In the genomic region with DNA sequence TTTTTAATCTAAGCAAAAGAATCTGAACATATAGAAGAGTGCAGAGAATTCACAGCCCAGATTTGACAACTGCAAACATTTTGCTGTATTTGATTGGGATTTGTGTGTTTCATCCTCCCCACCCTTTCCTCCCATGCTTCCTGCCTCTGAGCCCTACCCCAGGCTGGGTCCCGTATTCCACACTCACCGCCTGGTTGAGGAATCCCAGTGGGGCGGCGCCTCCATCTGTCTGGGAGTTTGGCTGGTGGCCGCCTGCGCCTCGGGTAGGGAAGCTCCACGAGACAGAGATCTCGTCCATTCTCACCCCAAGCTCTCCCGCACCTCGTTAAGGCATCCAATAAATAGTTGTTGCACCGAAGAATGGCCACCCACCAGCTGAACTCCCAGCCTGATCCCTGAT, we compare ENCODE assay signal across 18 cellular contexts.
"Had no signal": no experiment of that assay in that cellular context is flagged by ENCODE, and none has a peak within 500 bp of the region (broad histone marks: within the 10 kb centered on the region; RNA-seq: fewer than 3 reads in every experiment).

No MANE protein-coding gene starts in this region.

- H3K9me3 Mint-ChIP-seq: activated naive CD4-positive, alpha-beta T cell treated with anti-CD3 and anti-CD28 coated beads, Interleukin-2, amount 10 ng/mL, durations not matched to agents 7 days and 5 days; memory B cell; nephron; stimulated activated naive CD8-positive, alpha-beta T cell treated with anti-CD3 and anti-CD28 coated beads, Interleukin-15, Interleukin-2, amounts not matched to agents 100 ng/mL and 50 ng/mL, for 24 hours had no signal

- H3K4me1 ChIP-seq: foreskin keratinocyte, pancreas, psoas muscle, right atrium auricular region, thyroid gland, upper lobe of right lung had no signal

- H3K27ac ChIP-seq: foreskin keratinocyte, hepatocyte, pancreas, psoas muscle, right atrium auricular region, thyroid gland, upper lobe of right lung had no signal

- H3K4me2 ChIP-seq: hepatocyte had no signal

- H3K9me3 ChIP-seq: pancreas, psoas muscle, right atrium auricular region, thyroid gland, upper lobe of right lung had no signal

- H3K36me3 ChIP-seq: pancreas, right atrium auricular region, thyroid gland, upper lobe of right lung had no signal

- H3K27ac Mint-ChIP-seq: activated naive CD4-positive, alpha-beta T cell treated with anti-CD3 and anti-CD28 coated beads, Interleukin-2, amount 10 ng/mL, durations not matched to agents 7 days and 5 days; memory B cell; nephron; stimulated activated naive CD8-positive, alpha-beta T cell treated with anti-CD3 and anti-CD28 coated beads, Interleukin-15, Interleukin-2, amounts not matched to agents 100 ng/mL and 50 ng/mL, for 24 hours had no signal

- DNase-seq: activated CD4-positive, alpha-beta T cell treated with anti-CD3 and anti-CD28 coated beads, Interleukin-2, amount 50 U/mL, for 4 hours; activated effector memory CD4-positive, alpha-beta T cell treated with anti-CD3 and anti-CD28 coated beads, Interleukin-2, amount 50 U/mL, for 16 hours; activated naive CD4-positive, alpha-beta T cell treated with anti-CD3 and anti-CD28 coated beads, Interleukin-2, amount 10 ng/mL, durations not matched to agents 7 days and 5 days; activated T-cell treated with anti-CD3 and anti-CD28 coated beads for 4 hours; cerebellar nuclear complex; effector CD8-positive, alpha-beta T cell; foreskin keratinocyte; pancreas; psoas muscle; stimulated activated CD4-positive, alpha-beta T cell treated with anti-CD3 and anti-CD28 coated beads, Interleukin-12 subunit alpha, Interleukin-12 subunit beta, amount 100 ng/mL, for 4 hours; T-helper 1 cell; thyroid gland; upper lobe of right lung had no signal

- H3K79me2 ChIP-seq: hepatocyte had no signal

- H2AFZ ChIP-seq: hepatocyte had no signal

- ATAC-seq: foreskin keratinocyte, pancreas, psoas muscle, upper lobe of right lung had no signal

- H3K4me3 ChIP-seq: hepatocyte, pancreas, psoas muscle, right atrium auricular region, thyroid gland, upper lobe of right lung had no signal

- H3K36me3 Mint-ChIP-seq: activated naive CD4-positive, alpha-beta T cell treated with anti-CD3 and anti-CD28 coated beads, Interleukin-2, amount 10 ng/mL, durations not matched to agents 7 days and 5 days; memory B cell had no signal

- H3K4me3 Mint-ChIP-seq: activated naive CD4-positive, alpha-beta T cell treated with anti-CD3 and anti-CD28 coated beads, Interleukin-2, amount 10 ng/mL, durations not matched to agents 7 days and 5 days; memory B cell; nephron; stimulated activated naive CD8-positive, alpha-beta T cell treated with anti-CD3 and anti-CD28 coated beads, Interleukin-15, Interleukin-2, amounts not matched to agents 100 ng/mL and 50 ng/mL, for 24 hours had no signal
